2 cellular contexts compared by ENCODE assay signal in the genomic region with DNA sequence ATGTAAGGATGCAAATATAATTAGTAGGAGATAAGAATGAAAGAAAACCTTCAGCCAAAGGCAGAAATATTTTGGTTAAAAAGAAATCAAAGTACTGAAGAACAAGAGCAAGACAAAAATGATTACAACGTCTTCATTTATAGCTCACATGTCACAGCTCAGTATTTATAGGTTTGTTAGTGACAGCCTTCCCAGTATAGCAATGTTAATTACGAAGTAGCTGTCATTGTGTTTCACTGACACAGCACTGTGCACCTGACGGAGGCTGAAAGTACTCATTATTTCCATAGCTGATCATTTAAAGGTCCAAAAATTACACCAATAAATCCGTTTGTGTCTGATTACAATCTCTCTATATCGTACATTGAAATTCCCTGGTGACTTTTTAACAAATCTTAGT.
TF ChIP-seq lines count a peak whose summit lies in the region.

No MANE protein-coding gene starts in this region.

TF ChIP-seq in SK-N-SH, 30 proteins besides CTCF, POLR2A, EP300 and RAD21 (continued from another document):
- no peak for TF ChIP-seq REST (IDR thresholded peaks at IDR 0.05; ENCODE audit: low read depth, low read length)
- no peak for TF ChIP-seq USF1 (IDR thresholded peaks at IDR 0.05; ENCODE audit: borderline replicate concordance, low read depth)
- no peak for TF ChIP-seq JUND (IDR thresholded peaks at IDR 0.05)
- TF ChIP-seq SIN3A (IDR thresholded peaks at IDR 0.05; ENCODE audit: borderline replicate concordance, low read depth, low read length): no peak
- TF ChIP-seq RCOR1 (IDR thresholded peaks at IDR 0.05; ENCODE audit: low read length): no peak
- no peak for TF ChIP-seq MAX (IDR thresholded peaks at IDR 0.05; ENCODE audit: low read depth)
- TF ChIP-seq ELF1 (IDR thresholded peaks at IDR 0.05): no peak
- no peak for TF ChIP-seq NFIC (IDR thresholded peaks at IDR 0.05; ENCODE audit: borderline replicate concordance)
- no peak for TF ChIP-seq NRF1 (IDR thresholded peaks at IDR 0.05; ENCODE audit: low read depth, low read length)
- TF ChIP-seq EZH2phosphoT487 (IDR thresholded peaks at IDR 0.05; ENCODE audit: borderline replicate concordance, low read depth): no peak
- TF ChIP-seq RFX5 (IDR thresholded peaks at IDR 0.05; ENCODE audit: low read length): no peak
- no peak for TF ChIP-seq TAF1 (IDR thresholded peaks at IDR 0.05; ENCODE audit: borderline replicate concordance, low read depth, low read length)
- no peak for TF ChIP-seq IRF3 (IDR thresholded peaks at IDR 0.05; ENCODE audit: low read depth, low read length)

TF ChIP-seq in SK-N-SH treated with all-trans-retinoic acid at 6 μM for 48 hours, 23 proteins besides CTCF, POLR2A, EP300 and RAD21 (continued from another document):
- no peak for TF ChIP-seq TSHZ2 (CRISPR knock-in tag; IDR thresholded peaks at IDR 0.05)
- TF ChIP-seq ZNF8 (CRISPR knock-in tag; IDR thresholded peaks at IDR 0.05): no peak
- TF ChIP-seq ISL1 (CRISPR knock-in tag; IDR thresholded peaks at IDR 0.05): no peak
- TF ChIP-seq ZNF565 (CRISPR knock-in tag; conservative IDR thresholded peaks at IDR 0.05; ENCODE audit: low read depth): no peak
- TF ChIP-seq POU6F1 (CRISPR knock-in tag; IDR thresholded peaks at IDR 0.05; ENCODE audit: borderline replicate concordance, low read depth): no peak
- TF ChIP-seq ZNF70 (CRISPR knock-in tag; IDR thresholded peaks at IDR 0.05): no peak
- TF ChIP-seq PPARA (CRISPR knock-in tag; IDR thresholded peaks at IDR 0.05; ENCODE audit: borderline replicate concordance): no peak
- TF ChIP-seq CREB5 (CRISPR knock-in tag; IDR thresholded peaks at IDR 0.05; ENCODE audit: low read depth): no peak
- no peak for TF ChIP-seq ARNTL (CRISPR knock-in tag; IDR thresholded peaks at IDR 0.05; ENCODE audit: borderline replicate concordance, low read depth)
- no peak for TF ChIP-seq RARB (CRISPR knock-in tag; IDR thresholded peaks at IDR 0.05)
- no peak for TF ChIP-seq CSDC2 (CRISPR knock-in tag; IDR thresholded peaks at IDR 0.05)
- no peak for TF ChIP-seq SNAI2 (CRISPR knock-in tag; IDR thresholded peaks at IDR 0.05)
- no peak for TF ChIP-seq TOX (CRISPR knock-in tag; IDR thresholded peaks at IDR 0.05; ENCODE audit: borderline replicate concordance)
- TF ChIP-seq ZFP30 (CRISPR knock-in tag; IDR thresholded peaks at IDR 0.05): no peak
- no peak for TF ChIP-seq GLIS3 (CRISPR knock-in tag; IDR thresholded peaks at IDR 0.05)
- TF ChIP-seq ESRRG (CRISPR knock-in tag; IDR thresholded peaks at IDR 0.05): no peak
